ENCODE assay signal across 40 cellular contexts in the genomic region with DNA sequence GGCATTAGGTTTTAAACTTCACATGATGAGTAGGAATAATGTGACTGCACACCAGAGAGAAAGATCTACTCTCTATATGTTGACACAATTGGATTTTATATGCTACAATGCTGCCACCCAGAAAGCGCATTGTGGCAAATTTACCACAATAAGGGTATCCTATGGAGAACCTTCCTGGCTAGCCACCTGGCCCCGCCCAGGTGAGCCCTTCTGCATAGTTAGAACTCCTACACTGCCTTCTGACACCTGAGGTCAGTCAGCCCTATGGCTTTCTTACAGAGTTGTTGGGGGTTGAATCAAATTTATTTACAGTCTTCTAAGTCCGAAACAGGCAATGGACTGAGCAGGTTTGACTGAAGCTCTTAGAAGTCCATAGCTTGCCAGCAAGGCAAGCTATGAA.
"Had no signal": no experiment of that assay in that cellular context is flagged by ENCODE, and none has a peak within 500 bp of the region (broad histone marks: within the 10 kb centered on the region; RNA-seq: fewer than 3 reads in every experiment).

No MANE protein-coding gene starts in this region.

- H3K27me3 Mint-ChIP-seq: activated naive CD4-positive, alpha-beta T cell treated with anti-CD3 and anti-CD28 coated beads, Interleukin-2, amount 10 ng/mL, durations not matched to agents 7 days and 5 days; activated naive CD4-positive, alpha-beta T cell treated with anti-CD3 and anti-CD28 coated beads, Interleukin-2, amount 50 U/mL, for 24 hours; activated naive CD8-positive, alpha-beta T cell; activated naive CD8-positive, alpha-beta T cell treated with anti-CD3 and anti-CD28 coated beads for 36 hours; brain; central memory CD8-positive, alpha-beta T cell had no signal

- H3K27ac ChIP-seq: adrenal gland, ascending aorta, body of pancreas, brain microvascular endothelial cell, breast epithelium, cardiac muscle cell had no signal

- H3K4me1 Mint-ChIP-seq: activated naive CD4-positive, alpha-beta T cell treated with anti-CD3 and anti-CD28 coated beads, Interleukin-2, amount 10 ng/mL, durations not matched to agents 7 days and 5 days; activated naive CD4-positive, alpha-beta T cell treated with anti-CD3 and anti-CD28 coated beads, Interleukin-2, amount 50 U/mL, for 24 hours; activated naive CD8-positive, alpha-beta T cell treated with anti-CD3 and anti-CD28 coated beads for 36 hours; activated naive CD8-positive, alpha-beta T cell treated with anti-CD3 and anti-CD28 coated beads, Interleukin-2, amount 10 ng/mL, durations not matched to agents 7 days and 5 days; activated naive CD8-positive, alpha-beta T cell treated with anti-CD3 and anti-CD28 coated beads, Interleukin-2, amount 50 U/mL, for 24 hours; activated T-helper 17 cell treated with anti-CD3 and anti-CD28 coated beads, Interleukin-2, amount 50 U/mL, for 72 hours; central memory CD8-positive, alpha-beta T cell had no signal

- H3K27ac Mint-ChIP-seq: activated naive CD4-positive, alpha-beta T cell treated with anti-CD3 and anti-CD28 coated beads for 36 hours; activated naive CD4-positive, alpha-beta T cell treated with anti-CD3 and anti-CD28 coated beads, Interleukin-2, amount 10 ng/mL, durations not matched to agents 7 days and 5 days; activated naive CD4-positive, alpha-beta T cell treated with anti-CD3 and anti-CD28 coated beads, Interleukin-2, amount 50 U/mL, for 24 hours; activated naive CD4-positive, alpha-beta T cell treated with anti-CD3 and anti-CD28 coated beads, Interleukin-2, amount 50 U/mL, for 72 hours; activated naive CD8-positive, alpha-beta T cell; activated naive CD8-positive, alpha-beta T cell treated with anti-CD3 and anti-CD28 coated beads for 36 hours; activated naive CD8-positive, alpha-beta T cell treated with anti-CD3 and anti-CD28 coated beads, Interleukin-2, amount 10 ng/mL, durations not matched to agents 7 days and 5 days; activated naive CD8-positive, alpha-beta T cell treated with anti-CD3 and anti-CD28 coated beads, Interleukin-2, amount 50 U/mL, for 24 hours; activated T-cell treated with anti-CD3 and anti-CD28 coated beads, Interleukin-2, amount 50 U/mL, for 24 hours; activated T-cell treated with anti-CD3 and anti-CD28 coated beads, Interleukin-2, amount 50 U/mL, for 72 hours; activated T-helper 1 cell treated with anti-CD3 and anti-CD28 coated beads, Interleukin-12 subunit alpha, Interleukin-12 subunit beta, Interleukin-2, Interleukin-4 antibody, amounts not matched to agents 30 ng/mL and 10 ng/mL and 1 ng/mL, durations not matched to agents 14 hours and 24 hours and 36 hours; activated T-helper 17 cell treated with anti-CD3 and anti-CD28 coated beads, Interleukin-2, amount 50 U/mL, for 72 hours; activated T-helper 2 cell treated with anti-CD3 and anti-CD28 coated beads, Interferon-gamma antibody, Interleukin-2, Interleukin-4, amounts not matched to agents 10 μg/mL and 5 μg/mL and 100 μg/mL, durations not matched to agents 14 hours and 24 hours and 36 hours; brain had no signal

- FAIRE-seq: bronchial epithelial cell had no signal

- H3K4me3 Mint-ChIP-seq: activated naive CD4-positive, alpha-beta T cell treated with anti-CD3 and anti-CD28 coated beads for 36 hours; activated naive CD4-positive, alpha-beta T cell treated with anti-CD3 and anti-CD28 coated beads, Interleukin-2, amount 10 ng/mL, durations not matched to agents 7 days and 5 days; activated naive CD4-positive, alpha-beta T cell treated with anti-CD3 and anti-CD28 coated beads, Interleukin-2, amount 50 U/mL, for 24 hours; activated naive CD8-positive, alpha-beta T cell; activated naive CD8-positive, alpha-beta T cell treated with anti-CD3 and anti-CD28 coated beads for 36 hours; activated naive CD8-positive, alpha-beta T cell treated with anti-CD3 and anti-CD28 coated beads, Interleukin-2, amount 10 ng/mL, durations not matched to agents 7 days and 5 days; activated naive CD8-positive, alpha-beta T cell treated with anti-CD3 and anti-CD28 coated beads, Interleukin-2, amount 50 U/mL, for 24 hours; activated T-cell treated with anti-CD3 and anti-CD28 coated beads, Interleukin-2, amount 50 U/mL, for 24 hours; activated T-cell treated with anti-CD3 and anti-CD28 coated beads, Interleukin-2, amount 50 U/mL, for 4 hours; activated T-cell treated with anti-CD3 and anti-CD28 coated beads, Interleukin-2, amount 50 U/mL, for 72 hours; activated T-helper 1 cell treated with anti-CD3 and anti-CD28 coated beads, Interleukin-12 subunit alpha, Interleukin-12 subunit beta, Interleukin-2, Interleukin-4 antibody, amounts not matched to agents 30 ng/mL and 10 ng/mL and 1 ng/mL, durations not matched to agents 14 hours and 24 hours and 36 hours; activated T-helper 17 cell treated with anti-CD3 and anti-CD28 coated beads, Interleukin-2, amount 50 U/mL, for 72 hours; brain; central memory CD8-positive, alpha-beta T cell had no signal

- H3K27me3 ChIP-seq: adrenal gland, ascending aorta, body of pancreas, brain microvascular endothelial cell, cardiac muscle cell had no signal

- H3K4me3 ChIP-seq: adrenal gland, ascending aorta, body of pancreas, breast epithelium, cardiac muscle cell had no signal

- H3K36me3 Mint-ChIP-seq: activated naive CD4-positive, alpha-beta T cell treated with anti-CD3 and anti-CD28 coated beads, Interleukin-2, amount 10 ng/mL, durations not matched to agents 7 days and 5 days; activated naive CD4-positive, alpha-beta T cell treated with anti-CD3 and anti-CD28 coated beads, Interleukin-2, amount 50 U/mL, for 24 hours; activated naive CD8-positive, alpha-beta T cell; activated naive CD8-positive, alpha-beta T cell treated with anti-CD3 and anti-CD28 coated beads, Interleukin-2, amount 10 ng/mL, durations not matched to agents 7 days and 5 days; brain had no signal

- H3K36me3 ChIP-seq: adrenal gland, ascending aorta, brain microvascular endothelial cell, breast epithelium, cardiac muscle cell had no signal

- H3K9me3 ChIP-seq: adrenal gland, ascending aorta, body of pancreas, breast epithelium had no signal

- ATAC-seq: activated naive CD4-positive, alpha-beta T cell treated with anti-CD3 and anti-CD28 coated beads, Interleukin-2, amount 50 U/mL, for 72 hours; activated naive CD8-positive, alpha-beta T cell treated with anti-CD3 and anti-CD28 coated beads, Interleukin-2, amount 50 U/mL, for 24 hours; activated T-cell treated with anti-CD3 and anti-CD28 coated beads, Interleukin-2, amount 50 U/mL, for 4 hours; activated T-cell treated with anti-CD3 and anti-CD28 coated beads, Interleukin-2, amount 50 U/mL, for 72 hours; activated T-helper 17 cell treated with anti-CD3 and anti-CD28 coated beads, Interleukin-2, amount 50 U/mL, for 72 hours; body of pancreas had no signal

- H3K4me1 ChIP-seq: adrenal gland, ascending aorta, body of pancreas, breast epithelium had no signal

- H3K9me3 Mint-ChIP-seq: activated naive CD4-positive, alpha-beta T cell treated with anti-CD3 and anti-CD28 coated beads for 36 hours; activated naive CD4-positive, alpha-beta T cell treated with anti-CD3 and anti-CD28 coated beads, Interleukin-2, amount 50 U/mL, for 24 hours; activated naive CD8-positive, alpha-beta T cell treated with anti-CD3 and anti-CD28 coated beads for 36 hours; activated naive CD8-positive, alpha-beta T cell treated with anti-CD3 and anti-CD28 coated beads, Interleukin-2, amount 10 ng/mL, durations not matched to agents 7 days and 5 days; activated naive CD8-positive, alpha-beta T cell treated with anti-CD3 and anti-CD28 coated beads, Interleukin-2, amount 50 U/mL, for 24 hours; activated T-cell treated with anti-CD3 and anti-CD28 coated beads, Interleukin-2, amount 50 U/mL, for 24 hours; activated T-cell treated with anti-CD3 and anti-CD28 coated beads, Interleukin-2, amount 50 U/mL, for 4 hours; activated T-cell treated with anti-CD3 and anti-CD28 coated beads, Interleukin-2, amount 50 U/mL, for 72 hours; activated T-helper 17 cell treated with anti-CD3 and anti-CD28 coated beads, Interleukin-2, amount 50 U/mL, for 72 hours; activated T-helper 2 cell treated with anti-CD3 and anti-CD28 coated beads, Interferon-gamma antibody, Interleukin-2, Interleukin-4, amounts not matched to agents 10 μg/mL and 5 μg/mL and 100 μg/mL, durations not matched to agents 14 hours and 24 hours and 36 hours; central memory CD8-positive, alpha-beta T cell had no signal

- DNase-seq: activated effector memory CD4-positive, alpha-beta T cell treated with anti-CD3 and anti-CD28 coated beads, Interleukin-2, amount 50 U/mL, for 16 hours; activated effector memory CD4-positive, alpha-beta T cell treated with Interleukin-2 at 50 U/mL for 16 hours; activated gamma-delta T cell; activated gamma-delta T cell treated with Interleukin-2 at 50 U/mL for 16 hours; activated naive CD4-positive, alpha-beta T cell; activated naive CD4-positive, alpha-beta T cell treated with anti-CD3 and anti-CD28 coated beads for 36 hours; activated naive CD4-positive, alpha-beta T cell treated with anti-CD3 and anti-CD28 coated beads, Interleukin-2, amount 10 ng/mL, durations not matched to agents 7 days and 5 days; activated naive CD4-positive, alpha-beta T cell treated with anti-CD3 and anti-CD28 coated beads, Interleukin-2, amount 50 U/mL, for 16 hours; activated naive CD4-positive, alpha-beta T cell treated with Interleukin-2 at 50 U/mL for 16 hours; activated naive CD8-positive, alpha-beta T cell treated with anti-CD3 and anti-CD28 coated beads for 36 hours; activated naive CD8-positive, alpha-beta T cell treated with anti-CD3 and anti-CD28 coated beads, Interleukin-2, amount 10 ng/mL, durations not matched to agents 7 days and 5 days; activated naive CD8-positive, alpha-beta T cell treated with anti-CD3 and anti-CD28 coated beads, Interleukin-2, amount 50 U/mL, for 24 hours; activated T-cell treated with anti-CD3 and anti-CD28 coated beads for 4 hours; activated T-cell treated with anti-CD3 and anti-CD28 coated beads, Interleukin-2, amount 50 U/mL, for 1 hour; activated T-cell treated with anti-CD3 and anti-CD28 coated beads, Interleukin-2, amount 50 U/mL, for 24 hours; activated T-cell treated with anti-CD3 and anti-CD28 coated beads, Interleukin-2, amount 50 U/mL, for 4 hours; activated T-cell treated with anti-CD3 and anti-CD28 coated beads, Interleukin-2, amount 50 U/mL, for 48 hours; activated T-cell treated with anti-CD3 and anti-CD28 coated beads, Interleukin-2, amount 50 U/mL, for 72 hours; adrenal gland; amniotic stem cell; amygdala; anterior cingulate cortex; aorta; body of pancreas; brain microvascular endothelial cell; caudate nucleus; central memory CD4-positive, alpha-beta T cell; cerebellar nuclear complex had no signal
